8 cellular contexts compared by ENCODE assay signal in genomic region chr5:151447174-151448037, GRCh38. TPM values are rescaled to one million over a fixed set of nuclear protein-coding genes. Genes with fewer than 3 reads are reported as not detected.
DNase-seq lines count a peak whose midpoint lies in the region; ATAC-seq and TF ChIP-seq lines count a peak whose summit lies in the region.

TSS of gene SLC36A1 (plus strand) at chr5:151447603. CDS start at chr5:151458793, 11,190 bp downstream.

- H3K4me3 ChIP-seq in GM23338 (peak within 1 kb of the TSS; percentile 75), fibroblast of pulmonary artery (replicated peaks; ENCODE audit: low read depth, low read length) (peak within 1 kb of the TSS; percentile 94)

- no peaks in the 10 kb centered on the region for H3K27me3 ChIP-seq in GM23338 (ENCODE audit: insufficient read depth)

- H3K4me2 ChIP-seq in GM23338, result peak within 1 kb of the TSS; percentile 90

- H3K36me3 Mint-ChIP-seq in GM23338 (ENCODE audit: low read depth), result no peaks in the 10 kb centered on the region
- H3K36me3 Mint-ChIP-seq in activated T-helper 2 cell treated with anti-CD3 and anti-CD28 coated beads, Interferon-gamma antibody, Interleukin-2, Interleukin-4, amounts not matched to agents 10 μg/mL and 5 μg/mL and 100 μg/mL, durations not matched to agents 14 hours and 24 hours and 36 hours (ENCODE audit: low read depth), result no peaks in the 10 kb centered on the region
- no peaks in the 10 kb centered on the region for H3K36me3 Mint-ChIP-seq in natural killer cell treated with Interleukin-12 subunit alpha and Interleukin-12 subunit beta and Interleukin-15 and Interleukin-18, amount 100 ng/mL, for 72 hours

- H3K4me3 Mint-ChIP-seq in GM23338, result peak within 1 kb of the TSS; percentile 87
- H3K4me3 Mint-ChIP-seq in activated T-helper 2 cell treated with anti-CD3 and anti-CD28 coated beads, Interferon-gamma antibody, Interleukin-2, Interleukin-4, amounts not matched to agents 10 μg/mL and 5 μg/mL and 100 μg/mL, durations not matched to agents 14 hours and 24 hours and 36 hours (ENCODE audit: low read depth), result peak within 1 kb of the TSS; percentile 85
- peak within 1 kb of the TSS; percentile 96 for H3K4me3 Mint-ChIP-seq in natural killer cell treated with Interleukin-12 subunit alpha and Interleukin-12 subunit beta and Interleukin-15 and Interleukin-18, amount 100 ng/mL, for 72 hours

- H3K79me2 ChIP-seq in GM23338 (replicated peaks; ENCODE audit: insufficient read depth), result peaks cover 8% of the 10 kb centered on the region; the same call in 1 of the 2 replicates

- ATAC-seq in GM23338, result peak; percentile 97
- peak; percentile 97 for ATAC-seq in natural killer cell treated with Interleukin-12 subunit alpha and Interleukin-12 subunit beta and Interleukin-15 and Interleukin-18, amount 100 ng/mL, for 72 hours
- ATAC-seq in stimulated activated naive CD8-positive, alpha-beta T cell treated with anti-CD3 and anti-CD28 coated beads, Interleukin-15, Interleukin-2, amounts not matched to agents 100 U/mL and 50 U/mL, for 24 hours, result peak; percentile 93

- H3K27ac ChIP-seq in GM23338 (ENCODE audit: low read depth), result no peak within 1 kb of the TSS

- H3K9me2 ChIP-seq in GM23338 (ENCODE audit: insufficient read depth), result no peaks in the 10 kb centered on the region

- 0 out of 2 replicates have a peak, but pooled peaks cover 3% of the 10 kb centered on the region for H3F3A ChIP-seq in GM23338 (replicated peaks; ENCODE audit: low read depth)

- peaks cover 21% of the 10 kb centered on the region for H3K4me1 ChIP-seq in GM23338 (ENCODE audit: insufficient read depth)

- peak; percentile 94 for DNase-seq in ELR (ENCODE audit: low read depth)
- DNase-seq in GM23338 (ENCODE audit: low spot score), result peak; percentile 99
- DNase-seq in LHCN-M2 (ENCODE audit: low read depth), result peak; percentile 82
- DNase-seq in RPMI7951 (ENCODE audit: low read depth), result peak; percentile 81
- DNase-seq in activated T-helper 2 cell treated with anti-CD3 and anti-CD28 coated beads, Interferon-gamma antibody, Interleukin-2, Interleukin-4, amounts not matched to agents 10 μg/mL and 5 μg/mL and 100 μg/mL, durations not matched to agents 14 hours and 24 hours and 36 hours (ENCODE audit: low spot score), result peak; percentile 88
- DNase-seq in fibroblast of pulmonary artery (ENCODE audit: low read depth), result peak; percentile 90
- DNase-seq in natural killer cell treated with Interleukin-12 subunit alpha and Interleukin-12 subunit beta and Interleukin-15 and Interleukin-18, amount 100 ng/mL, for 72 hours (ENCODE audit: low spot score), result peak; percentile 95
- peak; percentile 98 for DNase-seq in stimulated activated naive CD8-positive, alpha-beta T cell treated with anti-CD3 and anti-CD28 coated beads, Interleukin-15, Interleukin-2, amounts not matched to agents 100 U/mL and 50 U/mL, for 24 hours

- no peak within 1 kb of the TSS for H3K27ac Mint-ChIP-seq in GM23338
- peak within 1 kb of the TSS; percentile 83 for H3K27ac Mint-ChIP-seq in activated T-helper 2 cell treated with anti-CD3 and anti-CD28 coated beads, Interferon-gamma antibody, Interleukin-2, Interleukin-4, amounts not matched to agents 10 μg/mL and 5 μg/mL and 100 μg/mL, durations not matched to agents 14 hours and 24 hours and 36 hours
- peak within 1 kb of the TSS; percentile 73 to 92 for H3K27ac Mint-ChIP-seq in natural killer cell treated with Interleukin-12 subunit alpha and Interleukin-12 subunit beta and Interleukin-15 and Interleukin-18, amount 100 ng/mL, for 72 hours

- no peaks in the 10 kb centered on the region; the same call in 2 of the 3 replicates for H3K9me3 Mint-ChIP-seq in GM23338
- H3K9me3 Mint-ChIP-seq in activated T-helper 2 cell treated with anti-CD3 and anti-CD28 coated beads, Interferon-gamma antibody, Interleukin-2, Interleukin-4, amounts not matched to agents 10 μg/mL and 5 μg/mL and 100 μg/mL, durations not matched to agents 14 hours and 24 hours and 36 hours, result no peaks in the 10 kb centered on the region
- no peaks in the 10 kb centered on the region for H3K9me3 Mint-ChIP-seq in natural killer cell treated with Interleukin-12 subunit alpha and Interleukin-12 subunit beta and Interleukin-15 and Interleukin-18, amount 100 ng/mL, for 72 hours

- peaks cover 13% of the 10 kb centered on the region for H3K27me3 Mint-ChIP-seq in GM23338 (ENCODE audit: insufficient read depth, low read depth, poor library complexity)
- H3K27me3 Mint-ChIP-seq in activated T-helper 2 cell treated with anti-CD3 and anti-CD28 coated beads, Interferon-gamma antibody, Interleukin-2, Interleukin-4, amounts not matched to agents 10 μg/mL and 5 μg/mL and 100 μg/mL, durations not matched to agents 14 hours and 24 hours and 36 hours (ENCODE audit: low read depth), result peaks cover 38% of the 10 kb centered on the region
- peaks cover 26 to 29% of the 10 kb centered on the region in 2 donors for H3K27me3 Mint-ChIP-seq in natural killer cell treated with Interleukin-12 subunit alpha and Interleukin-12 subunit beta and Interleukin-15 and Interleukin-18, amount 100 ng/mL, for 72 hours

- H2AFZ ChIP-seq in GM23338, result peak within 1 kb of the TSS; percentile 96

- TF ChIP-seq CTCF in GM23338 (conservative IDR thresholded peaks at IDR 0.05; ENCODE audit: low read depth in 2 of 2) (peak; percentile 88 to 90), fibroblast of pulmonary artery (IDR thresholded peaks at IDR 0.05; ENCODE audit: low read length, missing control alignments) (peak; percentile 98)

- H3K4me1 Mint-ChIP-seq in GM23338, result peaks cover 22% of the 10 kb centered on the region
- H3K4me1 Mint-ChIP-seq in activated T-helper 2 cell treated with anti-CD3 and anti-CD28 coated beads, Interferon-gamma antibody, Interleukin-2, Interleukin-4, amounts not matched to agents 10 μg/mL and 5 μg/mL and 100 μg/mL, durations not matched to agents 14 hours and 24 hours and 36 hours (ENCODE audit: low read depth), result peaks cover 29% of the 10 kb centered on the region
- H3K4me1 Mint-ChIP-seq in natural killer cell treated with Interleukin-12 subunit alpha and Interleukin-12 subunit beta and Interleukin-15 and Interleukin-18, amount 100 ng/mL, for 72 hours (ENCODE audit: low read depth in 2 of 2), result peaks cover 27 to 31% of the 10 kb centered on the region in 2 donors

- H3K36me3 ChIP-seq in GM23338 (ENCODE audit: insufficient read depth), result no peaks in the 10 kb centered on the region

- H4K20me1 ChIP-seq in GM23338 (replicated peaks; ENCODE audit: insufficient read depth), result no peaks in the 10 kb centered on the region

- intact Hi-C loops in activated T-helper 2 cell treated with anti-CD3 and anti-CD28 coated beads, Interferon-gamma antibody, Interleukin-2, Interleukin-4, amounts not matched to agents 10 μg/mL and 5 μg/mL and 100 μg/mL, durations not matched to agents 14 hours and 24 hours and 36 hours (cut with micrococcal nuclease), result loop anchor here (1.0 to 5.0 kb wide), 5 partner anchors 53 to 323 kb away; partner anchors contain the start of gene G3BP1

TF ChIP-seq in GM23338, 12 proteins besides CTCF, POLR2A, EP300 and RAD21 (continues in another document):
- no peak for TF ChIP-seq EZH2 (IDR thresholded peaks at IDR 0.05; ENCODE audit: low read depth, unreplicated experiment)
- TF ChIP-seq, protein P1, sequence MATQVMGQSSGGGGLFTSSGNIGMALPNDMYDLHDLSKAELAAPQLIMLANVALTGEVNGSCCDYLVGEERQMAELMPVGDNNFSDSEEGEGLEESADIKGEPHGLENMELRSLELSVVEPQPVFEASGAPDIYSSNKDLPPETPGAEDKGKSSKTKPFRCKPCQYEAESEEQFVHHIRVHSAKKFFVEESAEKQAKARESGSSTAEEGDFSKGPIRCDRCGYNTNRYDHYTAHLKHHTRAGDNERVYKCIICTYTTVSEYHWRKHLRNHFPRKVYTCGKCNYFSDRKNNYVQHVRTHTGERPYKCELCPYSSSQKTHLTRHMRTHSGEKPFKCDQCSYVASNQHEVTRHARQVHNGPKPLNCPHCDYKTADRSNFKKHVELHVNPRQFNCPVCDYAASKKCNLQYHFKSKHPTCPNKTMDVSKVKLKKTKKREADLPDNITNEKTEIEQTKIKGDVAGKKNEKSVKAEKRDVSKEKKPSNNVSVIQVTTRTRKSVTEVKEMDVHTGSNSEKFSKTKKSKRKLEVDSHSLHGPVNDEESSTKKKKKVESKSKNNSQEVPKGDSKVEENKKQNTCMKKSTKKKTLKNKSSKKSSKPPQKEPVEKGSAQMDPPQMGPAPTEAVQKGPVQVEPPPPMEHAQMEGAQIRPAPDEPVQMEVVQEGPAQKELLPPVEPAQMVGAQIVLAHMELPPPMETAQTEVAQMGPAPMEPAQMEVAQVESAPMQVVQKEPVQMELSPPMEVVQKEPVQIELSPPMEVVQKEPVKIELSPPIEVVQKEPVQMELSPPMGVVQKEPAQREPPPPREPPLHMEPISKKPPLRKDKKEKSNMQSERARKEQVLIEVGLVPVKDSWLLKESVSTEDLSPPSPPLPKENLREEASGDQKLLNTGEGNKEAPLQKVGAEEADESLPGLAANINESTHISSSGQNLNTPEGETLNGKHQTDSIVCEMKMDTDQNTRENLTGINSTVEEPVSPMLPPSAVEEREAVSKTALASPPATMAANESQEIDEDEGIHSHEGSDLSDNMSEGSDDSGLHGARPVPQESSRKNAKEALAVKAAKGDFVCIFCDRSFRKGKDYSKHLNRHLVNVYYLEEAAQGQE (IDR thresholded peaks at IDR 0.05; ENCODE audit: unreplicated experiment), result no peak
- TF ChIP-seq, protein P2, sequence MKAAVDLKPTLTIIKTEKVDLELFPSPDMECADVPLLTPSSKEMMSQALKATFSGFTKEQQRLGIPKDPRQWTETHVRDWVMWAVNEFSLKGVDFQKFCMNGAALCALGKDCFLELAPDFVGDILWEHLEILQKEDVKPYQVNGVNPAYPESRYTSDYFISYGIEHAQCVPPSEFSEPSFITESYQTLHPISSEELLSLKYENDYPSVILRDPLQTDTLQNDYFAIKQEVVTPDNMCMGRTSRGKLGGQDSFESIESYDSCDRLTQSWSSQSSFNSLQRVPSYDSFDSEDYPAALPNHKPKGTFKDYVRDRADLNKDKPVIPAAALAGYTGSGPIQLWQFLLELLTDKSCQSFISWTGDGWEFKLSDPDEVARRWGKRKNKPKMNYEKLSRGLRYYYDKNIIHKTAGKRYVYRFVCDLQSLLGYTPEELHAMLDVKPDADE (IDR thresholded peaks at IDR 0.05), result no peak; the same call in 1 of the 2 replicates
- peak; percentile 70 for TF ChIP-seq CREB1 (CRISPR knock-in tag; IDR thresholded peaks at IDR 0.05; ENCODE audit: low read depth)
- TF ChIP-seq NANOG (IDR thresholded peaks at IDR 0.05; ENCODE audit: borderline replicate concordance), result no peak

RNA-seq across cellular contexts. Expression of gene SLC36A1, which starts in this region (rescaled TPM):
- 8.2 and 10.4 TPM in 2 replicates for total RNA-seq in GM23338 (2014; rRNA removed; shearing (Covaris generic))
- 3.6 and 5.2 TPM in 2 replicates for polyA plus RNA-seq in GM23338 (2016; fragmentation: Nextera tagmentation; extraction: Ambion mirVana)
- 6.5 and 11.7 TPM in 2 replicates for total RNA-seq in LHCN-M2 (2014; rRNA removed)
- 6.9 TPM for polyA plus RNA-seq in LHCN-M2 (2012)
- total RNA-seq in RPMI7951 (2014; rRNA removed; shearing (Covaris generic)), result 2.4 and 2.5 TPM in 2 replicates
- total RNA-seq in activated T-helper 2 cell treated with anti-CD3 and anti-CD28 coated beads, Interferon-gamma antibody, Interleukin-2, Interleukin-4, amounts not matched to agents 10 μg/mL and 5 μg/mL and 100 μg/mL, durations not matched to agents 14 hours and 24 hours and 36 hours, result 6.0 and 6.2 TPM in 2 replicates
- total RNA-seq in natural killer cell treated with Interleukin-12 subunit alpha and Interleukin-12 subunit beta and Interleukin-15 and Interleukin-18, amount 100 ng/mL, for 72 hours, result 10 to 100 TPM in 1 of 2 donors, 1 to 10 TPM in 1; 6.3 to 15.4 TPM
